32 cellular contexts compared by ENCODE assay signal in the genomic region with DNA sequence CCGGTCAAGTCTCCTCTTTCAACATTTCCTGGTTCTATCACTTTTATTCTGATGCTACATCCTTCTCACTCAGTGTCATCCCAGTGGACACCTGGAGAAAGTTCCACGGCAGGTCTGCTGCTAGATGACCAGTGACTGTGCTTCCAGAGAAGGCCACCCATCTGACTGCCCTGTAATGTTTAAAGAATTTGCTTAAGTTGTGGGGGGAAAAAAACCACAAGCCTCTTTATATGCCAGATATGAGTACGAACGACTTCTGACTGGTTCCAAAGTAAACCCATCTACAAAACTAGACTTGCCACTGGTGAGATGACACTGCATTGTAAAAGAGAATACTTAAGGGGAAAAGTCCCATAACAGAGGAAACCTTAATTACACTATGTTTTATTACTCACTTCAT.
"Had no signal": no experiment of that assay in that cellular context is flagged by ENCODE, and none has a peak within 500 bp of the region (broad histone marks: within the 10 kb centered on the region; RNA-seq: fewer than 3 reads in every experiment).

No MANE protein-coding gene starts in this region.

- H3K4me3 ChIP-seq: body of pancreas, esophagus muscularis mucosa, gastrocnemius medialis, heart left ventricle had no signal

- DNase-seq: activated CD4-positive, alpha-beta memory T cell treated with anti-CD3 and anti-CD28 coated beads, Interleukin-2, amount 10 ng/mL, durations not matched to agents 7 days and 5 days; activated CD4-positive, alpha-beta T cell treated with anti-CD3 and anti-CD28 coated beads for 1 hour; activated CD4-positive, alpha-beta T cell treated with anti-CD3 and anti-CD28 coated beads for 4 hours; activated CD4-positive, alpha-beta T cell treated with anti-CD3 and anti-CD28 coated beads, Interleukin-2, amount 10 ng/mL, durations not matched to agents 7 days and 5 days; activated CD4-positive, alpha-beta T cell treated with anti-CD3 and anti-CD28 coated beads, Interleukin-2, amount 50 U/mL, for 4 hours; activated CD8-positive, alpha-beta memory T cell treated with anti-CD3 and anti-CD28 coated beads for 24 hours; activated effector memory CD4-positive, alpha-beta T cell treated with Interleukin-2 at 50 U/mL for 16 hours; activated gamma-delta T cell treated with Interleukin-2 at 50 U/mL for 16 hours; activated naive CD4-positive, alpha-beta T cell treated with anti-CD3 and anti-CD28 coated beads, Interleukin-2, amount 50 U/mL, for 16 hours; activated naive CD4-positive, alpha-beta T cell treated with Interleukin-2 at 50 U/mL for 16 hours; activated T-cell treated with anti-CD3 and anti-CD28 coated beads, Interleukin-2, amount 50 U/mL, for 4 hours; amniotic stem cell; anterior cingulate cortex; body of pancreas; caudate nucleus; cortex of kidney; dermis blood vessel endothelial cell; effector CD4-positive, alpha-beta T cell; effector memory CD8-positive, alpha-beta T cell; erythroblast; foreskin keratinocyte; gastrocnemius medialis; glutamatergic neuron; heart left ventricle; T-helper 2 cell had no signal

- H3K9me3 ChIP-seq: body of pancreas, esophagus muscularis mucosa, gastrocnemius medialis, heart left ventricle had no signal

- H3K36me3 Mint-ChIP-seq: activated naive CD8-positive, alpha-beta T cell; WTC11 had no signal

- H3K27ac Mint-ChIP-seq: activated CD4-positive, alpha-beta memory T cell treated with anti-CD3 and anti-CD28 coated beads, Interleukin-2, amount 10 ng/mL, durations not matched to agents 7 days and 5 days; activated CD4-positive, alpha-beta T cell treated with anti-CD3 and anti-CD28 coated beads, Interleukin-2, amount 10 ng/mL, durations not matched to agents 7 days and 5 days; activated naive CD8-positive, alpha-beta T cell; activated T-helper 17 cell treated with anti-CD3 and anti-CD28 coated beads, Interleukin-2, amount 50 U/mL, for 72 hours; effector memory CD8-positive, alpha-beta T cell; WTC11 had no signal

- ATAC-seq: activated T-cell treated with anti-CD3 and anti-CD28 coated beads, Interleukin-2, amount 50 U/mL, for 4 hours; activated T-helper 17 cell treated with anti-CD3 and anti-CD28 coated beads, Interleukin-2, amount 50 U/mL, for 72 hours; body of pancreas; effector memory CD8-positive, alpha-beta T cell; foreskin keratinocyte; gastrocnemius medialis; heart left ventricle; WTC11 had no signal

- H3K36me3 ChIP-seq: esophagus muscularis mucosa, gastrocnemius medialis, heart left ventricle had no signal

- H3K4me1 ChIP-seq: body of pancreas, esophagus muscularis mucosa, foreskin keratinocyte, gastrocnemius medialis had no signal

- H3K27me3 Mint-ChIP-seq: activated CD4-positive, alpha-beta memory T cell treated with anti-CD3 and anti-CD28 coated beads, Interleukin-2, amount 10 ng/mL, durations not matched to agents 7 days and 5 days; activated CD4-positive, alpha-beta T cell treated with anti-CD3 and anti-CD28 coated beads, Interleukin-2, amount 10 ng/mL, durations not matched to agents 7 days and 5 days; activated naive CD8-positive, alpha-beta T cell; activated T-helper 17 cell treated with anti-CD3 and anti-CD28 coated beads, Interleukin-2, amount 50 U/mL, for 72 hours; effector memory CD8-positive, alpha-beta T cell had no signal

- H3K4me3 Mint-ChIP-seq: activated CD4-positive, alpha-beta memory T cell treated with anti-CD3 and anti-CD28 coated beads, Interleukin-2, amount 10 ng/mL, durations not matched to agents 7 days and 5 days; activated CD4-positive, alpha-beta T cell treated with anti-CD3 and anti-CD28 coated beads, Interleukin-2, amount 10 ng/mL, durations not matched to agents 7 days and 5 days; activated naive CD8-positive, alpha-beta T cell; activated T-cell treated with anti-CD3 and anti-CD28 coated beads, Interleukin-2, amount 50 U/mL, for 4 hours; activated T-helper 17 cell treated with anti-CD3 and anti-CD28 coated beads, Interleukin-2, amount 50 U/mL, for 72 hours; effector memory CD8-positive, alpha-beta T cell; WTC11 had no signal

- FAIRE-seq: colon, TTC549 had no signal

- H3K4me1 Mint-ChIP-seq: activated CD4-positive, alpha-beta memory T cell treated with anti-CD3 and anti-CD28 coated beads, Interleukin-2, amount 10 ng/mL, durations not matched to agents 7 days and 5 days; activated CD4-positive, alpha-beta T cell treated with anti-CD3 and anti-CD28 coated beads, Interleukin-2, amount 10 ng/mL, durations not matched to agents 7 days and 5 days; activated T-helper 17 cell treated with anti-CD3 and anti-CD28 coated beads, Interleukin-2, amount 50 U/mL, for 72 hours had no signal

- H3K27me3 ChIP-seq: body of pancreas, esophagus muscularis mucosa, foreskin keratinocyte, gastrocnemius medialis, heart left ventricle had no signal

- H3K27ac ChIP-seq: body of pancreas, esophagus muscularis mucosa, foreskin keratinocyte, gastrocnemius medialis, heart left ventricle, VCaP had no signal

- H3K9me3 Mint-ChIP-seq: activated CD4-positive, alpha-beta memory T cell treated with anti-CD3 and anti-CD28 coated beads, Interleukin-2, amount 10 ng/mL, durations not matched to agents 7 days and 5 days; activated CD4-positive, alpha-beta T cell treated with anti-CD3 and anti-CD28 coated beads, Interleukin-2, amount 10 ng/mL, durations not matched to agents 7 days and 5 days; WTC11 had no signal
